20 cellular contexts compared by ENCODE assay signal in the genomic region with DNA sequence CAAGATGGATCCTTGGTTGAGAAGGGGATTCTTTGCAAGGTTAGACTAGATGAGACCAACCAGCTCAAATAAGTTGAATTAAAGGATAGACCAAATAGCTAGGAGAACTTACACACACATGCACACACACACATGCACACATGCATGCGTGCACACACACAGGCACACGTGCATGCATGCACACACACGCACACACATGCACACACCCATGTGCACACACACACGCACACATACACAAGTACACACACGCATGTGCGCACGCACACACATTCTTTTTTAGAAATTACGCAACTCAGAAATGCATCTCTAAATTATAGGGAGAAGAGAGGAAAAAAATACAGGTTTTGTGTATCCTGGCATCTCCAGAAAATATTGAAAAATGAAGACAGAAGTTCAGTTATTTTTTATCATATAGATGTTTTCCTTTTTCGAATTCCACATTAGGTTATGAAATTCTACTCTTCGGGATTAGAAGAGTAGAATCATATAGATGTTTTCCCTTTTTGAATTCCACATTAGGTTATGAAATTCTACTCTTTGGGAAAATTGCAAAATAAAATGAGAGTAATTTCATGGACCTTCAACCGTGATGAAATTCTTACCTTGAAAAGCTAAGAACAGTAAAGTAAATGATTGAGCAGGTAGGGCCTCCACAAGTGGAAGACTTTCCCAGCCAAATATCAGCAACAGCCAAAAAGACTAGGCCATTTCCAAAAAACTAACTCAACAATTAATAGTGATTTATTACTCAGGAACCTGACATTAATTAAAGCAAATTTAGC.
"Had no signal": no experiment of that assay in that cellular context is flagged by ENCODE, and none has a peak within 500 bp of the region (broad histone marks: within the 10 kb centered on the region; RNA-seq: fewer than 3 reads in every experiment).

No MANE protein-coding gene starts in this region.

- H2AFZ ChIP-seq: parathyroid adenoma had no signal

- H3K4me1 ChIP-seq: colonic mucosa, esophagus muscularis mucosa, foreskin keratinocyte, heart right ventricle, lower lobe of right lung, parathyroid adenoma, suprapubic skin had no signal

- ATAC-seq: foreskin keratinocyte; heart right ventricle; left cardiac atrium; lower lobe of right lung; natural killer cell; stimulated activated naive B cell treated with anti-CD40 and anti-IgM and Interleukin-4, amounts not matched to agents 10 μg/mL and 1 μg/mL and 100 μg/mL, for 72 hours had no signal

- H3K27ac ChIP-seq: colonic mucosa, esophagus muscularis mucosa, foreskin keratinocyte, heart right ventricle, left ventricle myocardium inferior, lower lobe of right lung, parathyroid adenoma, right lobe of liver, suprapubic skin, transverse colon had no signal

- H3K79me2 ChIP-seq: parathyroid adenoma had no signal

- H3K9me3 ChIP-seq: colonic mucosa, esophagus muscularis mucosa, heart right ventricle, left ventricle myocardium inferior, lower lobe of right lung, right lobe of liver, suprapubic skin, transverse colon had no signal

- H3K9ac ChIP-seq: parathyroid adenoma had no signal

- H3K36me3 ChIP-seq: colonic mucosa, esophagus muscularis mucosa, heart right ventricle, left ventricle myocardium inferior, lower lobe of right lung, right lobe of liver, suprapubic skin, transverse colon had no signal

- FAIRE-seq: small intestine had no signal

- DNase-seq: colonic mucosa; effector CD8-positive, alpha-beta T cell; endodermal cell; foreskin keratinocyte; glutamatergic neuron; heart right ventricle; hippocampal formation; left cardiac atrium; left ventricle myocardium inferior; lower lobe of right lung; natural killer cell; right lobe of liver; small intestine; stimulated activated CD4-positive, alpha-beta T cell treated with anti-CD3 and anti-CD28 coated beads, Interleukin-15, amount 100 ng/mL, for 24 hours; stimulated activated CD4-positive, alpha-beta T cell treated with anti-CD3 and anti-CD28 coated beads, Interleukin-2, amount 100 ng/mL, for 48 hours; stimulated activated naive B cell treated with anti-CD40 and anti-IgM and Interleukin-4, amounts not matched to agents 10 μg/mL and 1 μg/mL and 100 μg/mL, for 72 hours; transverse colon had no signal

- H3K27me3 ChIP-seq: colonic mucosa, esophagus muscularis mucosa, foreskin keratinocyte, heart right ventricle, right lobe of liver, suprapubic skin, transverse colon had no signal

- H3K4me3 ChIP-seq: colonic mucosa, esophagus muscularis mucosa, heart right ventricle, left ventricle myocardium inferior, lower lobe of right lung, right lobe of liver, suprapubic skin, transverse colon had no signal
